Comparison of ENCODE assay signal across 21 cellular contexts in the genomic region with DNA sequence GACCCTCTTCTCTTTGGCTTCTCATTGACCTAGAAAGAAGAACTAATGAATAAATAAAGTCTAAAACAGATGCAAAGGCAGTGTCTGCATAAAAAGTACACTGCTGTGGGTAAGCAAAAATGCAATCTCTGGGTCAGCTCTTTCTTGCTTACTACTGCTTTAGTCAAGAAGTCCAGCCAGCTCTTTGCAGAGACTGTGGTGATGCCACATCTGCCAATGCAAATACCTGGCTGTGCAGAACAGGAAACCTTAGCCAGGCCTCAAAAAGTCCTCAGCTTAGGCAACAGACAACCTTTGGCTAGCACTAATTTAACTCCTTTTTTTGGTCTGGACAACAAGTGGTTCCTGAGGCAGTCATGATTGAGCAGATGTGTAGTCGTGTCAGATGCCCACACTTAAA.
"Had no signal": no experiment of that assay in that cellular context is flagged by ENCODE, and none has a peak within 500 bp of the region (broad histone marks: within the 10 kb centered on the region; RNA-seq: fewer than 3 reads in every experiment).

No MANE protein-coding gene starts in this region.

- H3K36me3 ChIP-seq: breast epithelium, Peyer's patch had no signal

- H3K27ac ChIP-seq: breast epithelium, Peyer's patch had no signal

- DNase-seq: activated B cell treated with CpG ODN at 0.5 μM for 24 hours; activated CD4-positive, alpha-beta memory T cell treated with anti-CD3 and anti-CD28 coated beads, Interleukin-2, amount 10 ng/mL, durations not matched to agents 7 days and 5 days; activated CD4-positive, alpha-beta T cell treated with anti-CD3 and anti-CD28 coated beads, Interleukin-2, amount 50 U/mL, for 1 hour; activated gamma-delta T cell treated with Interleukin-2 at 50 U/mL for 16 hours; activated naive CD4-positive, alpha-beta T cell treated with anti-CD3 and anti-CD28 coated beads, Interleukin-2, amount 10 ng/mL, durations not matched to agents 7 days and 5 days; activated naive CD8-positive, alpha-beta T cell treated with anti-CD3 and anti-CD28 coated beads for 36 hours; activated T-cell treated with anti-CD3 and anti-CD28 coated beads for 4 hours; activated T-cell treated with anti-CD3 and anti-CD28 coated beads, Interleukin-2, amount 50 U/mL, for 48 hours; caudate nucleus; MV-4-11; NCI-H1092 treated with DMSO at 0.1 percent for 48 hours; NCI-H1417 treated with DMSO at 0.1 percent for 48 hours; NCI-H1694; NCI-H2029; NCI-H345; NCI-H510A treated with DMSO at 0.1 percent for 48 hours; NCI-H69; Peyer's patch; SHP77 treated with DMSO at 0.1 percent for 48 hours had no signal

- H3K9me3 ChIP-seq: breast epithelium, Peyer's patch had no signal

- H3K27me3 ChIP-seq: breast epithelium, Peyer's patch had no signal

- H3K4me3 ChIP-seq: breast epithelium, Peyer's patch had no signal

- H3K4me1 ChIP-seq: breast epithelium, Peyer's patch had no signal

- ATAC-seq: activated T-helper 17 cell treated with anti-CD3 and anti-CD28 coated beads, Interleukin-2, amount 50 U/mL, for 72 hours had no signal
